In genomic region chr10:17871036-17871435, GRCh38 we compare ENCODE assay signal across 21 cellular contexts.
"Had no signal": no experiment of that assay in that cellular context is flagged by ENCODE, and none has a peak within 500 bp of the region (broad histone marks: within the 10 kb centered on the region; RNA-seq: fewer than 3 reads in every experiment).

No MANE protein-coding gene starts in this region.

- H3K9me3 ChIP-seq: MG63, SJSA1 had no signal

- DNase-seq: IMR-90, Karpas-422, KG1, MG63, NCI-H1092 treated with DMSO at 0.1 percent for 48 hours, NCI-H1417, NCI-H1436 treated with DMSO at 0.1 percent for 48 hours, NCI-H1694, NCI-H187 treated with DMSO at 0.1 percent for 48 hours, NCI-H2029 treated with DMSO at 0.1 percent for 48 hours, NCI-H2171 treated with DMSO at 0.1 percent for 48 hours, NCI-H524, NCI-H526 treated with DMSO at 0.1 percent for 48 hours, NCI-H748 treated with DMSO at 0.1 percent for 48 hours, Right ventricle myocardium superior, RPMI8226, SIG-M5 had no signal

- H3K4me1 ChIP-seq: SJSA1 had no signal

- H3K27me3 ChIP-seq: MG63, SJSA1 had no signal

- H3K36me3 ChIP-seq: MG63, SJSA1 had no signal

- ATAC-seq: HepG2 had no signal

- H3K4me3 ChIP-seq: MG63, SJSA1, SK-N-MC had no signal

- FAIRE-seq: HepG2, RCC 7860 had no signal

- H3K27ac ChIP-seq: SJSA1, SK-N-MC had no signal
